27 cellular contexts compared by ENCODE assay signal in genomic region chr11:27088353-27088752, GRCh38. TPM values are rescaled to one million over a fixed set of nuclear protein-coding genes. Genes with fewer than 3 reads are reported as not detected.
A peak's percentile ranks its signal among the peaks of the same experiment; 100 is the strongest.
DNase-seq lines count a peak whose midpoint lies in the region; ATAC-seq and TF ChIP-seq lines count a peak whose summit lies in the region.
"Had no signal": no experiment of that assay in that cellular context is flagged by ENCODE, and none has a peak within 500 bp of the region (broad histone marks: within the 10 kb centered on the region; RNA-seq: fewer than 3 reads in every experiment).

No MANE protein-coding gene starts in this region.

- no peak overlapping the region for H3K4me2 ChIP-seq in PC-9

- intact Hi-C loops in PC-9 (cut with micrococcal nuclease; ENCODE audit: unreplicated experiment): no loop called here

- H3K27ac ChIP-seq in PC-9: no peak overlapping the region
- H3K27ac ChIP-seq: body of pancreas, C4-2B, left ventricle myocardium inferior, Peyer's patch, SK-N-MC, testis, vagina had no signal

- H3K9me3 ChIP-seq in PC-9 (ENCODE audit: insufficient read depth, low read depth): 0 out of 2 replicates have a peak, but pooled peaks cover 7% of the 10 kb centered on the region
- H3K9me3 ChIP-seq: Peyer's patch, testis, vagina had no signal

- H3F3A ChIP-seq in PC-9 (ENCODE audit: insufficient read depth, low read depth): no peaks in the 10 kb centered on the region

- TF ChIP-seq CTCF in choroid plexus epithelial cell (conservative IDR thresholded peaks at IDR 0.05; ENCODE audit: low read depth, low read length): no peak
- TF ChIP-seq CTCF in PC-9 (conservative IDR thresholded peaks at IDR 0.05): no peak

- ATAC-seq in left lobe of liver (peak; percentile 81), HG03097 (IDR thresholded peaks at IDR 0.05; ENCODE audit: low FRiP score, unreplicated experiment) (no peak)
- ATAC-seq: body of pancreas; natural killer cell treated with Interleukin-12 subunit alpha and Interleukin-12 subunit beta and Interleukin-15 and Interleukin-18, amount 100 ng/mL, for 72 hours; stimulated activated memory B cell treated with anti-CD40 and anti-IgM and Interleukin-4, amounts not matched to agents 10 μg/mL and 1 μg/mL and 100 μg/mL, for 72 hours had no signal

- H3K4me3 ChIP-seq in choroid plexus epithelial cell (ENCODE audit: low read depth, low read length): no peak overlapping the region
- H3K4me3 ChIP-seq in PC-9: no peak overlapping the region
- H3K4me3 ChIP-seq: body of pancreas, left ventricle myocardium inferior, Peyer's patch, SK-N-MC, testis, vagina had no signal

- DNase-seq in DMS 273 treated with DMSO at 0.1 percent for 48 hours (lab: John Stamatoyannopoulos, UW) (peak; percentile 59), NCI-H1105 treated with DMSO at 0.1 percent for 48 hours (lab: John Stamatoyannopoulos, UW) (peak; percentile 98), choroid plexus epithelial cell (ENCODE audit: low read depth) (peak; percentile 43), left lobe of liver (ENCODE audit: low spot score) (no peak), RKO (ENCODE audit: low spot score) (no peak), PC-9 (no peak), SW 1271 (lab: John Stamatoyannopoulos, UW) (no peak)
- DNase-seq: activated B cell treated with CpG ODN at 0.5 μM for 24 hours; activated CD4-positive, alpha-beta memory T cell treated with anti-CD3 and anti-CD28 coated beads for 36 hours; activated naive CD8-positive, alpha-beta T cell treated with anti-CD3 and anti-CD28 coated beads, Interleukin-2, amount 10 ng/mL, durations not matched to agents 7 days and 5 days; body of pancreas; Calu3; effector memory CD4-positive, alpha-beta T cell; left ventricle myocardium inferior; MM.1S; NCI-H446; Peyer's patch; posterior cingulate gyrus; testis had no signal

- H3K27me3 ChIP-seq in PC-9 (ENCODE audit: insufficient read depth, low read depth): no peaks in the 10 kb centered on the region
- H3K27me3 ChIP-seq: body of pancreas, Peyer's patch, testis, vagina had no signal

- POLR2A ChIA-PET in PC-9 (lab: Charles Lee; ENCODE audit: unreplicated experiment): no interaction called here

- H3K9me2 ChIP-seq in PC-9 (ENCODE audit: insufficient read depth): no peaks in the 10 kb centered on the region; the same call in 1 of the 2 replicates

- no peaks in the 10 kb centered on the region for H3K79me2 ChIP-seq in PC-9 (ENCODE audit: low read depth)

- H4K20me1 ChIP-seq in PC-9 (ENCODE audit: insufficient read depth): no peaks in the 10 kb centered on the region

- H3K4me1 ChIP-seq in PC-9 (replicated peaks; ENCODE audit: insufficient read depth): no peaks in the 10 kb centered on the region
- H3K4me1 ChIP-seq: body of pancreas, left ventricle myocardium inferior, Peyer's patch had no signal

- BruUV-seq in PC-9 (replicated peaks; lab: Mats Ljungman, UMichigan): no TSS peak

- H2AFZ ChIP-seq in PC-9: no peak overlapping the region

- CTCF ChIA-PET in PC-9 (lab: Charles Lee): no interaction called here

- H3K36me3 ChIP-seq in PC-9 (ENCODE audit: low read depth): no peaks in the 10 kb centered on the region
- H3K36me3 ChIP-seq: left ventricle myocardium inferior, Peyer's patch, vagina had no signal

RNA-seq across cellular contexts. Expression of gene BBOX1, which starts 47.7 kb away (rescaled TPM):
- total RNA-seq in left lobe of liver (22.6 TPM), PC-9 (2021) (not detected in 2 replicates)
- total RNA-seq: activated B cell treated with CpG ODN at 0.5 μM for 24 hours; activated CD4-positive, alpha-beta memory T cell treated with anti-CD3 and anti-CD28 coated beads for 36 hours; activated naive CD8-positive, alpha-beta T cell treated with anti-CD3 and anti-CD28 coated beads, Interleukin-2, amount 10 ng/mL, durations not matched to agents 7 days and 5 days; body of pancreas; Calu3; fibroblast of lung; H1; left ventricle myocardium inferior; natural killer cell treated with Interleukin-12 subunit alpha and Interleukin-12 subunit beta and Interleukin-15 and Interleukin-18, amount 100 ng/mL, for 72 hours; Peyer's patch had no signal

Comparison
In these comparisons a context has a peak if more than half of its experiments do, and no peak if none do; other contexts are left out.
1. DNase-seq: peak in DMS 273 treated with DMSO at 0.1 percent for 48 hours (single experiment), NCI-H1105 treated with DMSO at 0.1 percent for 48 hours (single experiment) and choroid plexus epithelial cell (single experiment); none in left lobe of liver (single experiment), RKO (single experiment), PC-9 (0 of 2) and SW 1271 (0 of 2).
2. RNA of gene BBOX1, which starts 47.7 kb away (total RNA-seq): 22.6 TPM in left lobe of liver (single experiment); not detected in PC-9; every median in the first group is over 10 times any median in the second.